Comparison of ENCODE assay signal across 7 cellular contexts in genomic region chr5:158303883-158304282, GRCh38.
"Had no signal": no experiment of that assay in that cellular context is flagged by ENCODE, and none has a peak within 500 bp of the region (broad histone marks: within the 10 kb centered on the region; RNA-seq: fewer than 3 reads in every experiment).

No MANE protein-coding gene starts in this region.

- H3K4me2 ChIP-seq: GM23338 had no signal

- H3K27ac Mint-ChIP-seq: GM23338, H9 had no signal

- ATAC-seq: GM23338, HepG2 had no signal

- H3K9me3 Mint-ChIP-seq: GM23338, H9 had no signal

- H3K4me3 ChIP-seq: GM23338 had no signal

- DNase-seq: H9, HCEC 1CT, KBM-7 had no signal

- H3K27me3 Mint-ChIP-seq: IgD-negative memory B cell had no signal

- H3K4me3 Mint-ChIP-seq: GM23338, H9, IgD-negative memory B cell had no signal

- H2AFZ ChIP-seq: GM23338 had no signal

- H3K27ac ChIP-seq: HL-60 had no signal
